12 cellular contexts compared by ENCODE assay signal in the genomic region with DNA sequence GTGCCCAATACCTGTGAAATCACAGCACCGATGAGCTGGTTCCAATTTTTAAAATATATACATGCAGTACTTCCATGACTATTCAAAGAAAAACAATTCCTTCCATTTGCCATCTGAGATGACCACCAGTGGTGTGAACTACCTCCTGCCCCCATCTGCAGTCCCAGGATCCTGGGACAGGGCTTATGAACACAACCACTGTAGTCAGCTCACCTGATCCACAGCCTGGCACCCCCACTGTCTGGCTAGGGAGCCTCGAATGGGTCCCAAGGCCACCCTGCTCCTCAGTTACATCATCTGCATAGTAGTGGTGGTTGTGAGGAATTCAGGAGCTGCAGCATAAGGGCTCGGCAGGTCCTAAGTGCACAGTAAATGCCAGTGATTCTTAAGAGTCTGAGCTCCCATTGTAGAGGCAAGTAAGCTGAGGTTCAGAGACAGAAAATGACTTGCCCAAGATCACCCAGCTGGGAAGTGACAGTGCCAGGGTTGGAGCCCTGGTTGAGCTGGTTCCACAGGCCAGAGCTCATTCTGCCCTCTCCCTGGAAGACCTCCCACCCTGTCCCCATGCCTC. TPM values are rescaled to one million over a fixed set of nuclear protein-coding genes. Genes with fewer than 3 reads are reported as not detected.
"Had no signal": no experiment of that assay in that cellular context is flagged by ENCODE, and none has a peak within 500 bp of the region (broad histone marks: within the 10 kb centered on the region; RNA-seq: fewer than 3 reads in every experiment).

No MANE protein-coding gene starts in this region.

RNA-seq across cellular contexts. Expression of a gene that starts 2.9 kb away (rescaled TPM):
- total RNA-seq: activated CD4-positive, alpha-beta T cell treated with anti-CD3 and anti-CD28 coated beads, Interleukin-2, amount 10 ng/mL, durations not matched to agents 24 days and 14 days; activated CD8-positive, alpha-beta memory T cell treated with anti-CD3 and anti-CD28 coated beads for 36 hours; activated CD8-positive, alpha-beta T cell treated with anti-CD3 and anti-CD28 coated beads for 36 hours; activated naive CD8-positive, alpha-beta T cell treated with anti-CD3 and anti-CD28 coated beads for 36 hours; activated T-cell treated with anti-CD3 and anti-CD28 coated beads, Interleukin-2, amount 50 U/mL, for 72 hours; activated T-helper 17 cell treated with anti-CD3 and anti-CD28 coated beads, Interleukin-2, amount 50 U/mL, for 72 hours; LHCN-M2; NCI-H460; RPMI7951; SJCRH30; T-helper 1 cell treated with Interleukin-12 subunit alpha and Interleukin-12 subunit beta and Interleukin-4 antibody, amounts not matched to agents 30 ng/mL and 1 ng/mL, for 36 hours; T-helper 2 cell treated with Interferon-gamma antibody and Interleukin-4, amounts not matched to agents 100 ng/mL and 5 ng/mL, for 36 hours had no signal

RNA-seq across cellular contexts. Expression of a gene that starts 3.9 kb away (rescaled TPM):
- total RNA-seq: activated CD4-positive, alpha-beta T cell treated with anti-CD3 and anti-CD28 coated beads, Interleukin-2, amount 10 ng/mL, durations not matched to agents 24 days and 14 days; activated CD8-positive, alpha-beta memory T cell treated with anti-CD3 and anti-CD28 coated beads for 36 hours; activated CD8-positive, alpha-beta T cell treated with anti-CD3 and anti-CD28 coated beads for 36 hours; activated naive CD8-positive, alpha-beta T cell treated with anti-CD3 and anti-CD28 coated beads for 36 hours; activated T-cell treated with anti-CD3 and anti-CD28 coated beads, Interleukin-2, amount 50 U/mL, for 72 hours; activated T-helper 17 cell treated with anti-CD3 and anti-CD28 coated beads, Interleukin-2, amount 50 U/mL, for 72 hours; LHCN-M2; NCI-H460; RPMI7951; SJCRH30; T-helper 1 cell treated with Interleukin-12 subunit alpha and Interleukin-12 subunit beta and Interleukin-4 antibody, amounts not matched to agents 30 ng/mL and 1 ng/mL, for 36 hours; T-helper 2 cell treated with Interferon-gamma antibody and Interleukin-4, amounts not matched to agents 100 ng/mL and 5 ng/mL, for 36 hours had no signal
